ENCODE assay signal across 12 cellular contexts in the genomic region with DNA sequence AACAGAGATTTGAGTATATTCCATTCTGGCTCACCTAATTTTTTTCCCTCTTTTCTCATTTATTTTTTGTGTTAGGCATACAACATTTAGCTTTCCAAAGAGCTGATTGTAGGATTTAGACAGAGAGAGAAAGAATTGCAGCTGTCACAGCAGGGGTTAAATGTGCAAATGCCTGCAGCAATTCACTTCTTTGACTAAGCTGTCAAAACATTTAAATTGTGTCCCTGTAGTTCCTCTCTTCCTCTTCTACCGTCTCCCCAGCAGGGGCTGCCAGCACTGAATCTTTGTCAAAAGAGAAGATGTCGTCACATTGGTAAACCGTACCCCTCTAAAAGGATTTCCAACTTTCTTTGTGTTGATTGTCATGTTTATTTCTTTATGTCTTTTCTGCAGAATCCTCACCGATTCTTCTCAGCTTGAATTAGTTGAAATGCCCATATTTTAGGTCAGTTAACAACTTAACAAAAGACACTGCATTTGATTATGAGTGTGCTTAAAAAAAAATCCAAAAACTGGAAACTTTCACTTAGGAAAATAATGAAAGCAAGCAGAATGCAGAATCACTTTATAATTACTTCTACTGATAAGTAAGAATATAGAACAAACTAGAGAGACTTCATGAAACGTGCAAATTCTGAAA.
DNase-seq lines count a peak whose midpoint lies in the region; ATAC-seq, FAIRE-seq and TF ChIP-seq lines count a peak whose summit lies in the region.
"Had no signal": no experiment of that assay in that cellular context is flagged by ENCODE, and none has a peak within 500 bp of the region (broad histone marks: within the 10 kb centered on the region; RNA-seq: fewer than 3 reads in every experiment).

No MANE protein-coding gene starts in this region.

- in situ Hi-C loops in transverse colon (cut with MboI; ENCODE audit: low pct_ligation_motif_present in 1 of 4, low pct_unique_long_range_greater_than_20kb in 1 of 4, low sequenced_read_pairs in 3 of 4), result no loop called here

- no peak for TF ChIP-seq RAD21 in A549 (conservative IDR thresholded peaks at IDR 0.05 in 1 of 2, IDR thresholded peaks at IDR 0.05 in 1 of 2)

- POLR2A ChIA-PET in A549 (lab: Yijun Ruan, JAX), result no interaction called here
- POLR2A ChIA-PET in CD4-positive, alpha-beta T cell (lab: Charles Lee), result interaction anchor here (0.6 kb wide), 1 partner anchor 22 kb away, joined by 3 read pairs; no protein-coding TSS in a partner anchor

- CTCF ChIA-PET in A549 (lab: Yijun Ruan, JAX), result interaction anchor here (1.2 to 1.4 kb wide), 2 partner anchors 12 to 15 kb away, joined by 3 to 4 read pairs; no protein-coding TSS in a partner anchor
- CTCF ChIA-PET in CD4-positive, alpha-beta T cell (lab: Charles Lee), result interaction anchor here (1.0 kb wide), 1 partner anchor 13 kb away, joined by 3 read pairs; no protein-coding TSS in a partner anchor

- TF ChIP-seq EP300 in A549 (IDR thresholded peaks at IDR 0.05) (no peak), transverse colon (IDR thresholded peaks at IDR 0.05; ENCODE audit: low read depth) (no peak)

- no peaks in the 10 kb centered on the region for H3K36me3 Mint-ChIP-seq in glutamatergic neuron (ENCODE audit: unreplicated experiment)
- no peaks in the 10 kb centered on the region for H3K36me3 Mint-ChIP-seq in CD4-positive, alpha-beta T cell (ENCODE audit: low read depth)
- H3K36me3 Mint-ChIP-seq: naive B cell had no signal

- FAIRE-seq in A549 (lab: Jason Lieb, UNC), result no peak
- no peak for FAIRE-seq in HTR-8/SVneo (lab: Jason Lieb, UNC)
- FAIRE-seq: TTC549 had no signal

- peak overlapping the region; percentile 3 for H3K4me3 Mint-ChIP-seq in glutamatergic neuron (ENCODE audit: unreplicated experiment)
- no peak overlapping the region for H3K4me3 Mint-ChIP-seq in CD4-positive, alpha-beta T cell
- H3K4me3 Mint-ChIP-seq: central memory CD8-positive, alpha-beta T cell had no signal

- H3K9me3 ChIP-seq in A549, result no peaks in the 10 kb centered on the region
- no peaks in the 10 kb centered on the region for H3K9me3 ChIP-seq in transverse colon
- no peaks in the 10 kb centered on the region for H3K9me3 ChIP-seq in CD4-positive, alpha-beta T cell (ENCODE audit: control insufficient read depth, low read length)
- H3K9me3 ChIP-seq: Caco-2 had no signal

- no peak for TF ChIP-seq POLR2A in A549 (IDR thresholded peaks at IDR 0.05; ENCODE audit: low read length)
- no peak for TF ChIP-seq POLR2A in transverse colon (IDR thresholded peaks at IDR 0.05)

- DNase-seq in A549 (ENCODE audit: low read depth in 1 of 2, low spot score in 1 of 2) (no peak), HTR-8/SVneo (ENCODE audit: insufficient read length, low spot score) (peak; percentile 15), SK-N-DZ (ENCODE audit: low spot score) (peak; percentile 43), glutamatergic neuron (peak; percentile 17), transverse colon (no peak), middle frontal gyrus (ENCODE audit: extremely low spot score, low spot score) (no peak)
- no peak for DNase-seq in activated CD4-positive, alpha-beta T cell treated with anti-CD3 and anti-CD28 coated beads, Interleukin-2, amount 50 U/mL, for 1 hour
- DNase-seq in CD4-positive, alpha-beta T cell, result no peak
- DNase-seq: naive B cell had no signal

- H3K4me1 Mint-ChIP-seq in glutamatergic neuron (ENCODE audit: low read depth, unreplicated experiment), result peaks cover 13% of the 10 kb centered on the region
- peaks cover 8% of the 10 kb centered on the region for H3K4me1 Mint-ChIP-seq in CD4-positive, alpha-beta T cell (ENCODE audit: low read depth)
- H3K4me1 Mint-ChIP-seq: central memory CD8-positive, alpha-beta T cell had no signal

- no peak for TF ChIP-seq CTCF in A549 (IDR thresholded peaks at IDR 0.05)
- peak; percentile 22 for TF ChIP-seq CTCF in glutamatergic neuron (IDR thresholded peaks at IDR 0.05; ENCODE audit: partially characterized antibody, unreplicated experiment)
- no peak for TF ChIP-seq CTCF in transverse colon (IDR thresholded peaks at IDR 0.05)
- no peak for TF ChIP-seq CTCF in CD4-positive, alpha-beta T cell (IDR thresholded peaks at IDR 0.05)

- WGBS in A549 (ENCODE audit: missing lambda C conversion rate), result 53% methylated on average over 5 of the region's 5 CpGs
- 24 to 43% methylated on average over 5 of the region's 5 CpGs for WGBS in transverse colon (ENCODE audit: low coverage in 1 of 2), 2 donors

- H3K27ac ChIP-seq in A549 (no peak overlapping the region), transverse colon (no peak overlapping the region)
- no peak overlapping the region for H3K27ac ChIP-seq in CD4-positive, alpha-beta T cell (ENCODE audit: low read depth, low read length)

- H3K36me3 ChIP-seq in transverse colon, result no peaks in the 10 kb centered on the region

- ATAC-seq in A549, result no peak
- ATAC-seq in CD4-positive, alpha-beta T cell (ENCODE audit: poor library complexity), result no peak

- H3K4me3 ChIP-seq in A549, result no peak overlapping the region
- no peak overlapping the region for H3K4me3 ChIP-seq in transverse colon

- H3K4me2 ChIP-seq in A549, result peak overlapping the region; percentile 15; the same call in 1 of the 3 replicates

- no peak overlapping the region for H3K27ac Mint-ChIP-seq in glutamatergic neuron (ENCODE audit: unreplicated experiment)
- H3K27ac Mint-ChIP-seq in CD4-positive, alpha-beta T cell, result no peak overlapping the region

- H3K27me3 ChIP-seq in transverse colon, result no peaks in the 10 kb centered on the region
- peaks cover 7% of the 10 kb centered on the region for H3K27me3 ChIP-seq in CD4-positive, alpha-beta T cell (ENCODE audit: control insufficient read depth, insufficient read depth, low read length)

- H3K4me1 ChIP-seq in A549, result peaks cover 3% of the 10 kb centered on the region; the same call in 1 of the 3 replicates
- H3K4me1 ChIP-seq in transverse colon, result peaks cover 0 to 5% (median 3%) of the 10 kb centered on the region in 4 donors
- H3K4me1 ChIP-seq: Caco-2 had no signal

- intact Hi-C loops in transverse colon (cut with DNase I; ENCODE audit: low total_unique reads), result no loop called here
- intact Hi-C loops in CD4-positive, alpha-beta T cell (cut with DNase I, micrococcal nuclease), result no loop called here

- H3K27me3 Mint-ChIP-seq in glutamatergic neuron (ENCODE audit: unreplicated experiment), result no peaks in the 10 kb centered on the region
- no peaks in the 10 kb centered on the region for H3K27me3 Mint-ChIP-seq in CD4-positive, alpha-beta T cell
- H3K27me3 Mint-ChIP-seq: central memory CD8-positive, alpha-beta T cell; naive B cell had no signal

- H3K9me3 Mint-ChIP-seq in glutamatergic neuron (ENCODE audit: unreplicated experiment), result peaks cover 2% of the 10 kb centered on the region
- H3K9me3 Mint-ChIP-seq in CD4-positive, alpha-beta T cell, result no peaks in the 10 kb centered on the region
- H3K9me3 Mint-ChIP-seq: central memory CD8-positive, alpha-beta T cell; naive B cell had no signal

TF ChIP-seq in A549, 52 proteins besides CTCF, POLR2A, EP300 and RAD21:
- TF ChIP-seq HES2 (IDR thresholded peaks at IDR 0.05), result no peak
- TF ChIP-seq RFX5 (IDR thresholded peaks at IDR 0.05), result no peak

Comparison
In these comparisons a context has a peak if more than half of its experiments do, and no peak if none do; other contexts are left out.
1. DNase-seq: peak in HTR-8/SVneo (single experiment), SK-N-DZ (single experiment) and glutamatergic neuron (single experiment); none in A549 (0 of 2), transverse colon (single experiment), middle frontal gyrus (single experiment), activated CD4-positive, alpha-beta T cell treated with anti-CD3 and anti-CD28 coated beads, Interleukin-2, amount 50 U/mL, for 1 hour (single experiment) and CD4-positive, alpha-beta T cell (0 of 10).